Comparison of ENCODE assay signal across 8 cellular contexts in genomic region chr20:2523919-2524434, GRCh38. TPM values are rescaled to one million over a fixed set of nuclear protein-coding genes. Genes with fewer than 3 reads are reported as not detected.
DNase-seq lines count a peak whose midpoint lies in the region; ATAC-seq, FAIRE-seq and TF ChIP-seq lines count a peak whose summit lies in the region.

No MANE protein-coding gene starts in this region.

- peak overlapping the region; percentile 75 for H3K4me3 ChIP-seq in Caco-2 (ENCODE audit: low read depth, low read length)
- peak overlapping the region; percentile 75 for H3K4me3 ChIP-seq in PC-3 (ENCODE audit: low read length)
- peak overlapping the region; percentile 55 to 84 (median 63) for H3K4me3 ChIP-seq in endothelial cell of umbilical vein (replicated peaks in 1 of 3; ENCODE audit: insufficient read depth in 1 of 3, low read depth in 1 of 3, low read length in 3 of 3)
- H3K4me3 ChIP-seq in parathyroid adenoma (ENCODE audit: low read depth, low read length), result peak overlapping the region; percentile 75

- DNase-seq in Caco-2 (no peak), PC-3 (no peak), endothelial cell of umbilical vein (ENCODE audit: low read depth, low spot score) (no peak), GM12891 (ENCODE audit: insufficient read length, low spot score) (no peak), DMS79 (lab: John Stamatoyannopoulos, UW) (no peak), NCI-H1092 (lab: John Stamatoyannopoulos, UW) (no peak)

- peaks cover 5% of the 10 kb centered on the region for H3K4me1 Mint-ChIP-seq in Caco-2 (ENCODE audit: low read depth, unreplicated experiment)

- peak overlapping the region; percentile 89 for H3K4me3 Mint-ChIP-seq in Caco-2 (ENCODE audit: unreplicated experiment)

- ATAC-seq in PC-3 (no peak), HG02884 (IDR thresholded peaks at IDR 0.05; ENCODE audit: unreplicated experiment) (no peak)

- H3K4me1 ChIP-seq in Caco-2, result no peaks in the 10 kb centered on the region
- H3K4me1 ChIP-seq in PC-3 (ENCODE audit: insufficient read depth, low read length), result no peaks in the 10 kb centered on the region
- H3K4me1 ChIP-seq in endothelial cell of umbilical vein (ENCODE audit: control insufficient read depth, extremely low read depth, insufficient read depth, low read length), result peaks cover 6% of the 10 kb centered on the region
- H3K4me1 ChIP-seq in parathyroid adenoma, result no peaks in the 10 kb centered on the region

- no peaks in the 10 kb centered on the region for H3K36me3 Mint-ChIP-seq in Caco-2 (ENCODE audit: insufficient read depth, unreplicated experiment)

- H3K27ac Mint-ChIP-seq in Caco-2 (ENCODE audit: unreplicated experiment), result no peak overlapping the region

- FAIRE-seq in endothelial cell of umbilical vein (lab: Jason Lieb, UNC), result no peak
- no peak for FAIRE-seq in GM12891 (lab: Jason Lieb, UNC)

- H3K4me2 ChIP-seq in PC-3 (ENCODE audit: low read length), result peak overlapping the region; percentile 82
- H3K4me2 ChIP-seq in endothelial cell of umbilical vein (ENCODE audit: insufficient read depth, low read length), result peak overlapping the region; percentile 89
- H3K4me2 ChIP-seq in parathyroid adenoma (ENCODE audit: low read length), result peak overlapping the region; percentile 77

- no peaks in the 10 kb centered on the region for H3K9me3 Mint-ChIP-seq in Caco-2 (ENCODE audit: unreplicated experiment)

- H3K9ac ChIP-seq in PC-3 (ENCODE audit: low read length), result no peak overlapping the region
- no peak overlapping the region for H3K9ac ChIP-seq in endothelial cell of umbilical vein (replicated peaks; ENCODE audit: extremely low read depth, insufficient read depth, low read length)
- no peak overlapping the region for H3K9ac ChIP-seq in parathyroid adenoma

- H2AFZ ChIP-seq in PC-3 (ENCODE audit: low read length) (peak overlapping the region; percentile 94), endothelial cell of umbilical vein (ENCODE audit: low read depth, low read length) (peak overlapping the region; percentile 92), parathyroid adenoma (peak overlapping the region; percentile 99)

- TF ChIP-seq POLR2A in endothelial cell of umbilical vein (IDR thresholded peaks at IDR 0.05; ENCODE audit: low read depth, low read length) (no peak), GM12891 (IDR thresholded peaks at IDR 0.05; ENCODE audit: low read depth, low read length) (no peak)

- CTCF ChIA-PET in Caco-2 (lab: Charles Lee) (interaction anchor here (0.7 to 1.8 kb wide), 9 partner anchors 9 to 430 kb away, joined by 3 to 7 read pairs (median 3); partner anchors contain the start of gene SNRPB), PC-3 (lab: Charles Lee) (interaction anchor here (0.6 to 1.0 kb wide), 4 partner anchors 15 to 229 kb away, joined by 3 to 6 read pairs (median 3); no protein-coding TSS in a partner anchor), endothelial cell of umbilical vein (lab: Charles Lee) (interaction anchor here (0.8 to 5.5 kb wide), 11 partner anchors 13 to 150 kb away, joined by 3 to 99 read pairs (median 5); partner anchors contain the start of genes NOP56 and ZNF343)

- H4K20me1 ChIP-seq in PC-3 (ENCODE audit: low read length) (no peaks in the 10 kb centered on the region), endothelial cell of umbilical vein (replicated peaks; ENCODE audit: control insufficient read depth, extremely low read depth, insufficient read depth, low read length) (no peaks in the 10 kb centered on the region)

- TF ChIP-seq CTCF in Caco-2 (IDR thresholded peaks at IDR 0.05; ENCODE audit: insufficient read depth in 1 of 2, low read depth in 1 of 2, low read length in 1 of 2, severe bottlenecking in 1 of 2, unreplicated experiment in 1 of 2) (no peak), PC-3 (conservative IDR thresholded peaks at IDR 0.05; ENCODE audit: low read depth, low read length) (no peak), endothelial cell of umbilical vein (IDR thresholded peaks at IDR 0.05; ENCODE audit: extremely low read depth in 1 of 2, insufficient read depth in 1 of 2, low read depth in 1 of 2, low read length in 2 of 2) (no peak), parathyroid adenoma (IDR thresholded peaks at IDR 0.05) (no peak)

- dilution Hi-C loops in endothelial cell of umbilical vein (cut with MboI; ENCODE audit: extremely low pct_ligation_motif_present, low sequenced_read_pairs), result no loop called here

- intact Hi-C loops in Caco-2 (cut with micrococcal nuclease; ENCODE audit: unreplicated experiment) (loop anchor here (1.0 kb wide), 2 partner anchors 107 to 150 kb away; no protein-coding TSS in a partner anchor), PC-3 (cut with micrococcal nuclease) (loop anchor here (2.0 to 5.0 kb wide), 2 partner anchors 123 to 151 kb away; no protein-coding TSS in a partner anchor), endothelial cell of umbilical vein (cut with micrococcal nuclease) (loop anchor here (1.0 kb wide), 2 partner anchors 15 to 54 kb away; partner anchors contain the start of gene SNRPB)

- no peaks in the 10 kb centered on the region for H3K36me3 ChIP-seq in Caco-2 (ENCODE audit: control insufficient read depth, insufficient read depth, low read length)
- no peaks in the 10 kb centered on the region for H3K36me3 ChIP-seq in PC-3 (ENCODE audit: low read depth, low read length)
- H3K36me3 ChIP-seq in endothelial cell of umbilical vein (ENCODE audit: control insufficient read depth in 2 of 2, extremely low read depth in 1 of 2, insufficient read depth in 2 of 2, low read length in 2 of 2), result no peaks in the 10 kb centered on the region
- no peaks in the 10 kb centered on the region for H3K36me3 ChIP-seq in parathyroid adenoma (ENCODE audit: control insufficient read depth, insufficient read depth, low read length)

- H3K27me3 ChIP-seq in Caco-2 (replicated peaks; ENCODE audit: control insufficient read depth, insufficient read depth, low read length) (no peaks in the 10 kb centered on the region; the same call in 1 of the 2 replicates), PC-3 (ENCODE audit: low read length) (peaks cover 15% of the 10 kb centered on the region), endothelial cell of umbilical vein (ENCODE audit: control insufficient read depth in 2 of 2, insufficient read depth in 2 of 2, low read length in 2 of 2) (peaks cover 0 to 11% of the 10 kb centered on the region in 2 experiments), parathyroid adenoma (ENCODE audit: control insufficient read depth, insufficient read depth, low read length) (no peaks in the 10 kb centered on the region)

- H3K9me2 ChIP-seq in PC-3 (replicated peaks; ENCODE audit: low read length), result no peaks in the 10 kb centered on the region

- H3K9me1 ChIP-seq in endothelial cell of umbilical vein (replicated peaks; ENCODE audit: control insufficient read depth, extremely low read depth, insufficient read depth, low read length), result no peaks in the 10 kb centered on the region

- H3K9me3 ChIP-seq in Caco-2, result no peaks in the 10 kb centered on the region
- H3K9me3 ChIP-seq in PC-3 (ENCODE audit: low read length), result no peaks in the 10 kb centered on the region
- H3K9me3 ChIP-seq in endothelial cell of umbilical vein (replicated peaks; ENCODE audit: control insufficient read depth, insufficient read depth, low read length), result no peaks in the 10 kb centered on the region
- no peaks in the 10 kb centered on the region for H3K9me3 ChIP-seq in parathyroid adenoma (ENCODE audit: control insufficient read depth, low read length)

- no peaks in the 10 kb centered on the region for H3F3A ChIP-seq in PC-3 (ENCODE audit: low read length, unreplicated experiment)

- no peaks in the 10 kb centered on the region for H3K79me2 ChIP-seq in PC-3 (ENCODE audit: low read length)
- no peaks in the 10 kb centered on the region for H3K79me2 ChIP-seq in endothelial cell of umbilical vein (ENCODE audit: control insufficient read depth, insufficient read depth, low read length)
- no peaks in the 10 kb centered on the region for H3K79me2 ChIP-seq in parathyroid adenoma

- H3K27ac ChIP-seq in PC-3 (ENCODE audit: low read length) (no peak overlapping the region), endothelial cell of umbilical vein (ENCODE audit: insufficient read depth, low read depth, low read length) (no peak overlapping the region), parathyroid adenoma (no peak overlapping the region)

- BruUV-seq in Caco-2 (replicated peaks; lab: Mats Ljungman, UMichigan), result no TSS peak
- BruUV-seq in PC-3 (replicated peaks; lab: Mats Ljungman, UMichigan), result no TSS peak
- no TSS peak for BruUV-seq in endothelial cell of umbilical vein (replicated peaks; lab: Mats Ljungman, UMichigan)

- H3K27me3 Mint-ChIP-seq in Caco-2 (ENCODE audit: insufficient read depth, unreplicated experiment), result no peaks in the 10 kb centered on the region

- POLR2A ChIA-PET in Caco-2 (lab: Charles Lee), result interaction anchor here (0.6 to 1.3 kb wide), 2 partner anchors 53 to 74 kb away, joined by 5 to 8 read pairs; partner anchors contain the start of gene SNRPB
- POLR2A ChIA-PET in PC-3 (lab: Charles Lee; ENCODE audit: unreplicated experiment), result no interaction called here
- POLR2A ChIA-PET in endothelial cell of umbilical vein (lab: Charles Lee), result no interaction called here

RNA-seq across cellular contexts. Expression of gene TMC2, which starts 12.4 kb away (rescaled TPM):
- total RNA-seq in Caco-2 (2022) (not detected in 2 replicates), PC-3 (2014; rRNA removed) (not detected in 2 replicates), endothelial cell of umbilical vein (not detected in 2 replicates)
- not detected in 2 replicates for polyA plus RNA-seq in endothelial cell of umbilical vein
- polyA plus RNA-seq in endothelial cell of umbilical vein (2011; cell fraction: cytosol; rRNA removed), result not detected in 2 replicates
- polyA plus RNA-seq in endothelial cell of umbilical vein (2011; cell fraction: nucleus; rRNA removed), result not detected in 2 replicates
- not detected in 2 replicates for polyA plus RNA-seq in endothelial cell of umbilical vein (2012)
- not detected in 2 replicates for polyA minus RNA-seq in endothelial cell of umbilical vein
- polyA minus RNA-seq in endothelial cell of umbilical vein (2011; cell fraction: cytosol; rRNA and poly(A)+ RNA removed), result not detected
- not detected in 2 replicates for polyA minus RNA-seq in endothelial cell of umbilical vein (2011; cell fraction: nucleus; rRNA and poly(A)+ RNA removed)
- polyA plus RNA-seq in GM12891 (2012; ENCODE audit: low read depth, missing spikeins), result 0.04 TPM

RNA-seq across cellular contexts. Expression of gene ZNF343, which starts 15.3 kb away (rescaled TPM):
- total RNA-seq in Caco-2 (2022) (8.0 and 11.0 TPM in 2 replicates), PC-3 (2014; rRNA removed) (7.7 and 8.2 TPM in 2 replicates), endothelial cell of umbilical vein (7.9 and 9.2 TPM in 2 replicates)
- 4.7 and 5.0 TPM in 2 replicates for polyA plus RNA-seq in endothelial cell of umbilical vein
- 5.6 and 6.4 TPM in 2 replicates for polyA plus RNA-seq in endothelial cell of umbilical vein (2011; cell fraction: cytosol; rRNA removed)
- 20.0 and 22.6 TPM in 2 replicates for polyA plus RNA-seq in endothelial cell of umbilical vein (2011; cell fraction: nucleus; rRNA removed)
- polyA plus RNA-seq in endothelial cell of umbilical vein (2012), result 9.7 and 9.8 TPM in 2 replicates
- polyA minus RNA-seq in endothelial cell of umbilical vein, result 12.1 and 14.4 TPM in 2 replicates
- polyA minus RNA-seq in endothelial cell of umbilical vein (2011; cell fraction: cytosol; rRNA and poly(A)+ RNA removed), result 5.3 TPM
- 4.7 and 7.8 TPM in 2 replicates for polyA minus RNA-seq in endothelial cell of umbilical vein (2011; cell fraction: nucleus; rRNA and poly(A)+ RNA removed)
- 3.5 TPM for polyA plus RNA-seq in GM12891 (2012; ENCODE audit: low read depth, missing spikeins)

RNA-seq across cellular contexts. Expression of gene SNRPB, which starts 53.4 kb away (rescaled TPM):
- total RNA-seq in Caco-2 (2022) (532 and 533 TPM in 2 replicates), PC-3 (2014; rRNA removed) (664 and 677 TPM in 2 replicates), endothelial cell of umbilical vein (296 and 323 TPM in 2 replicates)
- 340 and 357 TPM in 2 replicates for polyA plus RNA-seq in endothelial cell of umbilical vein
- 316 and 328 TPM in 2 replicates for polyA plus RNA-seq in endothelial cell of umbilical vein (2011; cell fraction: cytosol; rRNA removed)
- polyA plus RNA-seq in endothelial cell of umbilical vein (2011; cell fraction: nucleus; rRNA removed), result 156 and 160 TPM in 2 replicates
- polyA plus RNA-seq in endothelial cell of umbilical vein (2012), result 200 and 242 TPM in 2 replicates
- 101 and 104 TPM in 2 replicates for polyA minus RNA-seq in endothelial cell of umbilical vein
- polyA minus RNA-seq in endothelial cell of umbilical vein (2011; cell fraction: cytosol; rRNA and poly(A)+ RNA removed), result 88.7 TPM
- polyA minus RNA-seq in endothelial cell of umbilical vein (2011; cell fraction: nucleus; rRNA and poly(A)+ RNA removed), result 19.5 and 20.5 TPM in 2 replicates
- polyA plus RNA-seq in GM12891 (2012; ENCODE audit: low read depth, missing spikeins), result 243 TPM
